In the genomic region with DNA sequence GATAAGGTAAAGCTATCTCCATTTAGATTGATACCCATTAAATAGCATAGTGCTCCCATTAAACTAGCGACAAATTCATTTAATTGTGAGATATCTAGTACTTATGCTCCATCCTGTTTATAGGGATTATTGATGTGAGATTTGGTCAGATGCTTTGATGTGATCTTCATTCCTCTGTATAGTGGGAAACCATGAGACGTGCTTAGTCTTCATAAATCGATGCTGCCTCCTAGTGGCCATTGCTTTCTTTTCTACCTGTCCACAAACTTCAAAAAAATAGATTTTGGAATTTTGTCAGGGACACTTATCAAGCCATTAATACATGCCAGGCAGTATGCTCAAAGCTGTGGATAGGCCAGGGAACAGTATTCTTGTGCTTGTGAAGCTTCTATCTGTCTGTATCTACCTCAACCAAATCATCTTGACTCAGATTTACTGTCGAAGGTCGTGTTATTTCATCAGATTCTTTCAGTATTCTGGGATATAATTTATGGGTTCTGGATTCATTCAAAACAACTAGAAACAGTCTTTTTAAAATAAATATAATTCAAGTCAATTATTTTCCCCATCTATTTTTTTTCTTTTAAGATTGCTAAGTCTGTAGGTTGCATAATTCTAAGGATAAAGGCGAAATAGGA, we compare ENCODE assay signal across 8 cellular contexts. TPM values are rescaled to one million over a fixed set of nuclear protein-coding genes. Genes with fewer than 3 reads are reported as not detected.
DNase-seq lines count a peak whose midpoint lies in the region; ATAC-seq and TF ChIP-seq lines count a peak whose summit lies in the region.

No MANE protein-coding gene starts in this region.

- H3K4me3 ChIP-seq in fibroblast of the aortic adventitia (ENCODE audit: low read depth, low read length) (no peak overlapping the region), lower leg skin (ENCODE audit: low read depth, poor library complexity, severe bottlenecking) (no peak overlapping the region)

- H3K36me3 Mint-ChIP-seq in activated CD8-positive, alpha-beta T cell treated with anti-CD3 and anti-CD28 coated beads for 36 hours (ENCODE audit: low read depth): peaks cover 10% of the 10 kb centered on the region

- peak; percentile 51 for DNase-seq in DMS 273 treated with DMSO at 0.1 percent for 48 hours (lab: John Stamatoyannopoulos, UW)
- peak; percentile 60 for DNase-seq in NCI-H460 (ENCODE audit: extremely low read depth, low read depth)
- DNase-seq in activated CD8-positive, alpha-beta T cell treated with anti-CD3 and anti-CD28 coated beads for 36 hours: peak; percentile 76
- peak; percentile 80 for DNase-seq in fibroblast of the aortic adventitia (ENCODE audit: low read depth)
- DNase-seq in non-pigmented ciliary epithelial cell (ENCODE audit: low read depth): peak; percentile 20
- no peak for DNase-seq in lower leg skin (ENCODE audit: low spot score in 2 of 2)

- CTCF ChIA-PET in activated CD8-positive, alpha-beta T cell treated with anti-CD3 and anti-CD28 coated beads for 36 hours (lab: Charles Lee): interaction anchor here (0.8 to 2.6 kb wide), 11 partner anchors 8 to 445 kb away, joined by 3 to 13 read pairs (median 4); no protein-coding TSS in a partner anchor

- ATAC-seq in GM19397 (IDR thresholded peaks at IDR 0.05; ENCODE audit: unreplicated experiment) (peak; percentile 81), HG03432 (IDR thresholded peaks at IDR 0.05; ENCODE audit: unreplicated experiment) (peak; percentile 87)
- peak; percentile 86 for ATAC-seq in activated CD8-positive, alpha-beta T cell treated with anti-CD3 and anti-CD28 coated beads for 36 hours

- H3K4me1 Mint-ChIP-seq in activated CD8-positive, alpha-beta T cell treated with anti-CD3 and anti-CD28 coated beads for 36 hours (ENCODE audit: low read depth): peaks cover 3% of the 10 kb centered on the region

- no peak overlapping the region for H3K27ac Mint-ChIP-seq in activated CD8-positive, alpha-beta T cell treated with anti-CD3 and anti-CD28 coated beads for 36 hours

- POLR2A ChIA-PET in activated CD8-positive, alpha-beta T cell treated with anti-CD3 and anti-CD28 coated beads for 36 hours (lab: Charles Lee): no interaction called here

- H3K27me3 Mint-ChIP-seq in activated CD8-positive, alpha-beta T cell treated with anti-CD3 and anti-CD28 coated beads for 36 hours: no peaks in the 10 kb centered on the region

- peak; percentile 76 for TF ChIP-seq CTCF in activated CD8-positive, alpha-beta T cell treated with anti-CD3 and anti-CD28 coated beads for 36 hours (IDR thresholded peaks at IDR 0.05)
- peak; percentile 69 for TF ChIP-seq CTCF in fibroblast of the aortic adventitia (IDR thresholded peaks at IDR 0.05; ENCODE audit: insufficient read depth, low read length)
- TF ChIP-seq CTCF in lower leg skin (IDR thresholded peaks at IDR 0.05): peak in 1 of 3 donors; percentile 25

- H3K4me3 Mint-ChIP-seq in activated CD8-positive, alpha-beta T cell treated with anti-CD3 and anti-CD28 coated beads for 36 hours: no peak overlapping the region

- no peak for TF ChIP-seq POLR2A in lower leg skin (IDR thresholded peaks at IDR 0.05)

- intact Hi-C loops in activated CD8-positive, alpha-beta T cell treated with anti-CD3 and anti-CD28 coated beads for 36 hours (cut with micrococcal nuclease): no loop called here
- intact Hi-C loops in lower leg skin (cut with DNase I; ENCODE audit: low total_unique reads): no loop called here

- 51 to 57% methylated on average over 6 of the region's 6 CpGs for WGBS in lower leg skin, 2 donors

- no peaks in the 10 kb centered on the region for H3K9me3 Mint-ChIP-seq in activated CD8-positive, alpha-beta T cell treated with anti-CD3 and anti-CD28 coated beads for 36 hours

RNA-seq across cellular contexts. Expression of a gene that starts 12.0 kb away (rescaled TPM):
- total RNA-seq in NCI-H460 (2014; rRNA removed; shearing (Covaris generic)): 144 and 167 TPM in 2 replicates
- polyA plus RNA-seq in NCI-H460 (2014; cell fraction: nucleus; rRNA removed): 89.6 and 98.4 TPM in 2 replicates
- 10 to 100 TPM; 36.6 to 42.0 TPM for total RNA-seq in activated CD8-positive, alpha-beta T cell treated with anti-CD3 and anti-CD28 coated beads for 36 hours
- total RNA-seq in fibroblast of the aortic adventitia (ENCODE audit: low replicate concordance) (49.3 and 69.5 TPM in 2 replicates), lower leg skin (10 to 100 TPM; 18.2 to 49.3 (median 24.8) TPM)

RNA-seq across cellular contexts. Expression of a gene that starts 28.5 kb away (rescaled TPM):
- 0.64 and 0.66 TPM in 2 replicates for total RNA-seq in NCI-H460 (2014; rRNA removed; shearing (Covaris generic))
- 0.90 TPM in 1 of 2 replicates, not detected in the other for polyA plus RNA-seq in NCI-H460 (2014; cell fraction: nucleus; rRNA removed)
- 1 to 10 TPM; 1.2 to 1.4 TPM for total RNA-seq in activated CD8-positive, alpha-beta T cell treated with anti-CD3 and anti-CD28 coated beads for 36 hours
- 1.4 and 3.9 TPM in 2 replicates for total RNA-seq in fibroblast of the aortic adventitia (ENCODE audit: low replicate concordance)
- under 1 TPM in 1 of 4 donors, not detected in 3; 0.49 TPM for total RNA-seq in lower leg skin

Comparison
In these comparisons a context has a peak if more than half of its experiments do, and no peak if none do; other contexts are left out.
1. DNase-seq: peak in DMS 273 treated with DMSO at 0.1 percent for 48 hours (single experiment), NCI-H460 (single experiment), activated CD8-positive, alpha-beta T cell treated with anti-CD3 and anti-CD28 coated beads for 36 hours (single experiment), fibroblast of the aortic adventitia (single experiment) and non-pigmented ciliary epithelial cell (single experiment); none in lower leg skin (0 of 2).
2. Peak in every context shown above with its lines, with median percentiles within 50 percentile points of each other: ATAC-seq.